1 cellular context compared by ENCODE assay signal in the genomic region with DNA sequence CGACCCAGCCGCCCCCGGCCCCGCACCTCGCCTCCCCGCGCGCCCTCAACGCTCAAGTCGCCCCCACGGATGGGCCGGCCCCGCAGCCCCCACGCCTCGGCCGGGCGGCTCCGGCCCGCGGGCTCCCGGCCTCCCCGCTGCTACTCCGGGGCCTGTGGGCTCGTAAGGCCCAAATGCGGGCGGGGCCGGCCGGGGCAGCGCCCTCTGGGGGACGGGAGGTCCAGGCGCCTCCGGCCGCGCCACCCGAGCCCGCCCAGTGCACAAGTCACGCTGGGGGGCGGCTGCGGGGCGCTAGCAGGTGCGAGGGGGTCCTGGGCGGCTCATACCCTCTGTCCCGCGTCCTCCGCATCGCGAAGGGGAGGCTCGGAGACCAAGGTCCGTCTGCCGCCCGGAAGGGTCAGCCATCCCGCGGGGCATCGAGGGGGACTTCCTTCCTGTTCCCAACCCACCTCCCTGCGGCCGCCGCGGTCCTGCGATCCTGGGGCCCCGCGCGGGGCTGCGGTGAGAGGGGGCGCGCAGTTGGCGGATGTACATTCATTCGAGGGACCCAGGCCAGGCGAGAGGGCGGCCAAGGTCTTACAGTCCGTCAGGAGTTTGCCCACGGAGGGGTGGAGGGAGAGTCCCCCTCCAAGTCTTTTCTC.
A peak's percentile ranks its signal among the peaks of the same experiment; 100 is the strongest.
TF ChIP-seq lines count a peak whose summit lies in the region.

A gene with protein sequence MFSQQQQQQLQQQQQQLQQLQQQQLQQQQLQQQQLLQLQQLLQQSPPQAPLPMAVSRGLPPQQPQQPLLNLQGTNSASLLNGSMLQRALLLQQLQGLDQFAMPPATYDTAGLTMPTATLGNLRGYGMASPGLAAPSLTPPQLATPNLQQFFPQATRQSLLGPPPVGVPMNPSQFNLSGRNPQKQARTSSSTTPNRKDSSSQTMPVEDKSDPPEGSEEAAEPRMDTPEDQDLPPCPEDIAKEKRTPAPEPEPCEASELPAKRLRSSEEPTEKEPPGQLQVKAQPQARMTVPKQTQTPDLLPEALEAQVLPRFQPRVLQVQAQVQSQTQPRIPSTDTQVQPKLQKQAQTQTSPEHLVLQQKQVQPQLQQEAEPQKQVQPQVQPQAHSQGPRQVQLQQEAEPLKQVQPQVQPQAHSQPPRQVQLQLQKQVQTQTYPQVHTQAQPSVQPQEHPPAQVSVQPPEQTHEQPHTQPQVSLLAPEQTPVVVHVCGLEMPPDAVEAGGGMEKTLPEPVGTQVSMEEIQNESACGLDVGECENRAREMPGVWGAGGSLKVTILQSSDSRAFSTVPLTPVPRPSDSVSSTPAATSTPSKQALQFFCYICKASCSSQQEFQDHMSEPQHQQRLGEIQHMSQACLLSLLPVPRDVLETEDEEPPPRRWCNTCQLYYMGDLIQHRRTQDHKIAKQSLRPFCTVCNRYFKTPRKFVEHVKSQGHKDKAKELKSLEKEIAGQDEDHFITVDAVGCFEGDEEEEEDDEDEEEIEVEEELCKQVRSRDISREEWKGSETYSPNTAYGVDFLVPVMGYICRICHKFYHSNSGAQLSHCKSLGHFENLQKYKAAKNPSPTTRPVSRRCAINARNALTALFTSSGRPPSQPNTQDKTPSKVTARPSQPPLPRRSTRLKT (minus strand): TSS at position 167 of the 641 bp plus-strand sequence. CDS start 715 bp downstream, outside the sequence.

TF ChIP-seq in H1, 55 proteins besides CTCF, POLR2A, EP300 and RAD21 (continued from another document):
- TF ChIP-seq RNF2 (IDR thresholded peaks at IDR 0.05; ENCODE audit: borderline replicate concordance, low read depth, low read length, missing control alignments, poor library complexity, severe bottlenecking) (no peak), SIRT6 (IDR thresholded peaks at IDR 0.05; ENCODE audit: low read length) (no peak), EGR1 (IDR thresholded peaks at IDR 0.05; ENCODE audit: borderline replicate concordance, low read depth, low read length) (peak; percentile 67; the same call in 1 of the 2 replicates), CBX5 (IDR thresholded peaks at IDR 0.05; ENCODE audit: low read depth, low read length) (no peak), KDM5A (IDR thresholded peaks at IDR 0.05; ENCODE audit: low read length) (no peak), SP2 (IDR thresholded peaks at IDR 0.05; ENCODE audit: low read length) (peak; percentile 46; the same call in 1 of the 2 replicates), RXRA (IDR thresholded peaks at IDR 0.05; ENCODE audit: insufficient read depth, low read depth, low read length) (no peak), ZNF274 (IDR thresholded peaks at IDR 0.05; ENCODE audit: borderline replicate concordance, extremely low read depth, low read length) (no peak), CHD1 (IDR thresholded peaks at IDR 0.05; ENCODE audit: low read depth, low read length) (no peak), NRF1 (IDR thresholded peaks at IDR 0.05; ENCODE audit: low read depth, low read length) (no peak), EZH2 (IDR thresholded peaks at IDR 0.05; ENCODE audit: low read depth, low read length, severe bottlenecking) (no peak), YY1 (IDR thresholded peaks at IDR 0.05; ENCODE audit: low read depth, low read length) (no peak), FOSL1 (IDR thresholded peaks at IDR 0.05; ENCODE audit: insufficient read depth, low read depth, low read length) (no peak), SIN3A (conservative IDR thresholded peaks at IDR 0.05 in 1 of 2, IDR thresholded peaks at IDR 0.05 in 1 of 2; ENCODE audit: low read depth in 1 of 2, low read length in 2 of 2) (peak in 1 of 2 experiments; percentile 56; a peak in 1 of 4 replicates), JUN (IDR thresholded peaks at IDR 0.05; ENCODE audit: low read depth, low read length) (no peak), BCL11A (IDR thresholded peaks at IDR 0.05; ENCODE audit: low read depth in 2 of 2, low read length in 2 of 2) (no peak), POLR2AphosphoS5 (IDR thresholded peaks at IDR 0.05; ENCODE audit: low read depth, low read length) (no peak), RBBP5 (IDR thresholded peaks at IDR 0.05; ENCODE audit: borderline replicate concordance, low read depth, low read length) (no peak), GTF2F1 (IDR thresholded peaks at IDR 0.05; ENCODE audit: borderline replicate concordance, low read depth, low read length) (no peak), TAF1 (IDR thresholded peaks at IDR 0.05; ENCODE audit: low read depth, low read length) (peak; percentile 42; the same call in 1 of the 2 replicates), CHD2 (IDR thresholded peaks at IDR 0.05; ENCODE audit: low read length) (no peak), TCF12 (IDR thresholded peaks at IDR 0.05; ENCODE audit: low read depth, low read length) (no peak), CREB1 (IDR thresholded peaks at IDR 0.05) (no peak), HDAC6 (IDR thresholded peaks at IDR 0.05; ENCODE audit: low read depth, low read length) (no peak), SIX5 (IDR thresholded peaks at IDR 0.05; ENCODE audit: low read depth, low read length) (no peak), BACH1 (IDR thresholded peaks at IDR 0.05; ENCODE audit: low read length) (peak; percentile 39; the same call in 1 of the 2 replicates), SUZ12 (IDR thresholded peaks at IDR 0.05; ENCODE audit: low read length) (no peak), GABPA (IDR thresholded peaks at IDR 0.05; ENCODE audit: borderline replicate concordance, insufficient read depth, low read length) (no peak), PHF8 (conservative IDR thresholded peaks at IDR 0.05; ENCODE audit: low read depth, low read length) (peak; percentile 73), TBP (IDR thresholded peaks at IDR 0.05; ENCODE audit: low read depth, low read length) (peak; percentile 40; the same call in 1 of the 2 replicates), CBX8 (IDR thresholded peaks at IDR 0.05; ENCODE audit: borderline replicate concordance, low read depth, low read length) (no peak), JUND (IDR thresholded peaks at IDR 0.05; ENCODE audit: low read length) (no peak), ASH2L (IDR thresholded peaks at IDR 0.05; ENCODE audit: low read length) (peak; percentile 37), KDM4A (IDR thresholded peaks at IDR 0.05; ENCODE audit: low read depth, low read length, severe bottlenecking) (peak; percentile 84), KDM1A (IDR thresholded peaks at IDR 0.05; ENCODE audit: borderline replicate concordance, low read length) (no peak), SP4 (IDR thresholded peaks at IDR 0.05; ENCODE audit: low read length) (no peak)
- TF ChIP-seq, protein P1, sequence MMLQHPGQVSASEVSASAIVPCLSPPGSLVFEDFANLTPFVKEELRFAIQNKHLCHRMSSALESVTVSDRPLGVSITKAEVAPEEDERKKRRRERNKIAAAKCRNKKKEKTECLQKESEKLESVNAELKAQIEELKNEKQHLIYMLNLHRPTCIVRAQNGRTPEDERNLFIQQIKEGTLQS (IDR thresholded peaks at IDR 0.05; ENCODE audit: insufficient read depth, low read depth, low read length) = no peak
- TF ChIP-seq, protein P2, sequence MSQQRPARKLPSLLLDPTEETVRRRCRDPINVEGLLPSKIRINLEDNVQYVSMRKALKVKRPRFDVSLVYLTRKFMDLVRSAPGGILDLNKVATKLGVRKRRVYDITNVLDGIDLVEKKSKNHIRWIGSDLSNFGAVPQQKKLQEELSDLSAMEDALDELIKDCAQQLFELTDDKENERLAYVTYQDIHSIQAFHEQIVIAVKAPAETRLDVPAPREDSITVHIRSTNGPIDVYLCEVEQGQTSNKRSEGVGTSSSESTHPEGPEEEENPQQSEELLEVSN (IDR thresholded peaks at IDR 0.05) = no peak
- TF ChIP-seq, protein P3, sequence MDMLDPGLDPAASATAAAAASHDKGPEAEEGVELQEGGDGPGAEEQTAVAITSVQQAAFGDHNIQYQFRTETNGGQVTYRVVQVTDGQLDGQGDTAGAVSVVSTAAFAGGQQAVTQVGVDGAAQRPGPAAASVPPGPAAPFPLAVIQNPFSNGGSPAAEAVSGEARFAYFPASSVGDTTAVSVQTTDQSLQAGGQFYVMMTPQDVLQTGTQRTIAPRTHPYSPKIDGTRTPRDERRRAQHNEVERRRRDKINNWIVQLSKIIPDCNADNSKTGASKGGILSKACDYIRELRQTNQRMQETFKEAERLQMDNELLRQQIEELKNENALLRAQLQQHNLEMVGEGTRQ (IDR thresholded peaks at IDR 0.05; ENCODE audit: low read length) = no peak
- TF ChIP-seq, protein P4, sequence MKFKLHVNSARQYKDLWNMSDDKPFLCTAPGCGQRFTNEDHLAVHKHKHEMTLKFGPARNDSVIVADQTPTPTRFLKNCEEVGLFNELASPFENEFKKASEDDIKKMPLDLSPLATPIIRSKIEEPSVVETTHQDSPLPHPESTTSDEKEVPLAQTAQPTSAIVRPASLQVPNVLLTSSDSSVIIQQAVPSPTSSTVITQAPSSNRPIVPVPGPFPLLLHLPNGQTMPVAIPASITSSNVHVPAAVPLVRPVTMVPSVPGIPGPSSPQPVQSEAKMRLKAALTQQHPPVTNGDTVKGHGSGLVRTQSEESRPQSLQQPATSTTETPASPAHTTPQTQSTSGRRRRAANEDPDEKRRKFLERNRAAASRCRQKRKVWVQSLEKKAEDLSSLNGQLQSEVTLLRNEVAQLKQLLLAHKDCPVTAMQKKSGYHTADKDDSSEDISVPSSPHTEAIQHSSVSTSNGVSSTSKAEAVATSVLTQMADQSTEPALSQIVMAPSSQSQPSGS (IDR thresholded peaks at IDR 0.05; ENCODE audit: low read length) = no peak
- TF ChIP-seq, protein P5, sequence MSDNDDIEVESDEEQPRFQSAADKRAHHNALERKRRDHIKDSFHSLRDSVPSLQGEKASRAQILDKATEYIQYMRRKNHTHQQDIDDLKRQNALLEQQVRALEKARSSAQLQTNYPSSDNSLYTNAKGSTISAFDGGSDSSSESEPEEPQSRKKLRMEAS (IDR thresholded peaks at IDR 0.05) = 0 out of 2 replicates have a peak, but pooled peaks have one; percentile 12
- TF ChIP-seq, protein P6, sequence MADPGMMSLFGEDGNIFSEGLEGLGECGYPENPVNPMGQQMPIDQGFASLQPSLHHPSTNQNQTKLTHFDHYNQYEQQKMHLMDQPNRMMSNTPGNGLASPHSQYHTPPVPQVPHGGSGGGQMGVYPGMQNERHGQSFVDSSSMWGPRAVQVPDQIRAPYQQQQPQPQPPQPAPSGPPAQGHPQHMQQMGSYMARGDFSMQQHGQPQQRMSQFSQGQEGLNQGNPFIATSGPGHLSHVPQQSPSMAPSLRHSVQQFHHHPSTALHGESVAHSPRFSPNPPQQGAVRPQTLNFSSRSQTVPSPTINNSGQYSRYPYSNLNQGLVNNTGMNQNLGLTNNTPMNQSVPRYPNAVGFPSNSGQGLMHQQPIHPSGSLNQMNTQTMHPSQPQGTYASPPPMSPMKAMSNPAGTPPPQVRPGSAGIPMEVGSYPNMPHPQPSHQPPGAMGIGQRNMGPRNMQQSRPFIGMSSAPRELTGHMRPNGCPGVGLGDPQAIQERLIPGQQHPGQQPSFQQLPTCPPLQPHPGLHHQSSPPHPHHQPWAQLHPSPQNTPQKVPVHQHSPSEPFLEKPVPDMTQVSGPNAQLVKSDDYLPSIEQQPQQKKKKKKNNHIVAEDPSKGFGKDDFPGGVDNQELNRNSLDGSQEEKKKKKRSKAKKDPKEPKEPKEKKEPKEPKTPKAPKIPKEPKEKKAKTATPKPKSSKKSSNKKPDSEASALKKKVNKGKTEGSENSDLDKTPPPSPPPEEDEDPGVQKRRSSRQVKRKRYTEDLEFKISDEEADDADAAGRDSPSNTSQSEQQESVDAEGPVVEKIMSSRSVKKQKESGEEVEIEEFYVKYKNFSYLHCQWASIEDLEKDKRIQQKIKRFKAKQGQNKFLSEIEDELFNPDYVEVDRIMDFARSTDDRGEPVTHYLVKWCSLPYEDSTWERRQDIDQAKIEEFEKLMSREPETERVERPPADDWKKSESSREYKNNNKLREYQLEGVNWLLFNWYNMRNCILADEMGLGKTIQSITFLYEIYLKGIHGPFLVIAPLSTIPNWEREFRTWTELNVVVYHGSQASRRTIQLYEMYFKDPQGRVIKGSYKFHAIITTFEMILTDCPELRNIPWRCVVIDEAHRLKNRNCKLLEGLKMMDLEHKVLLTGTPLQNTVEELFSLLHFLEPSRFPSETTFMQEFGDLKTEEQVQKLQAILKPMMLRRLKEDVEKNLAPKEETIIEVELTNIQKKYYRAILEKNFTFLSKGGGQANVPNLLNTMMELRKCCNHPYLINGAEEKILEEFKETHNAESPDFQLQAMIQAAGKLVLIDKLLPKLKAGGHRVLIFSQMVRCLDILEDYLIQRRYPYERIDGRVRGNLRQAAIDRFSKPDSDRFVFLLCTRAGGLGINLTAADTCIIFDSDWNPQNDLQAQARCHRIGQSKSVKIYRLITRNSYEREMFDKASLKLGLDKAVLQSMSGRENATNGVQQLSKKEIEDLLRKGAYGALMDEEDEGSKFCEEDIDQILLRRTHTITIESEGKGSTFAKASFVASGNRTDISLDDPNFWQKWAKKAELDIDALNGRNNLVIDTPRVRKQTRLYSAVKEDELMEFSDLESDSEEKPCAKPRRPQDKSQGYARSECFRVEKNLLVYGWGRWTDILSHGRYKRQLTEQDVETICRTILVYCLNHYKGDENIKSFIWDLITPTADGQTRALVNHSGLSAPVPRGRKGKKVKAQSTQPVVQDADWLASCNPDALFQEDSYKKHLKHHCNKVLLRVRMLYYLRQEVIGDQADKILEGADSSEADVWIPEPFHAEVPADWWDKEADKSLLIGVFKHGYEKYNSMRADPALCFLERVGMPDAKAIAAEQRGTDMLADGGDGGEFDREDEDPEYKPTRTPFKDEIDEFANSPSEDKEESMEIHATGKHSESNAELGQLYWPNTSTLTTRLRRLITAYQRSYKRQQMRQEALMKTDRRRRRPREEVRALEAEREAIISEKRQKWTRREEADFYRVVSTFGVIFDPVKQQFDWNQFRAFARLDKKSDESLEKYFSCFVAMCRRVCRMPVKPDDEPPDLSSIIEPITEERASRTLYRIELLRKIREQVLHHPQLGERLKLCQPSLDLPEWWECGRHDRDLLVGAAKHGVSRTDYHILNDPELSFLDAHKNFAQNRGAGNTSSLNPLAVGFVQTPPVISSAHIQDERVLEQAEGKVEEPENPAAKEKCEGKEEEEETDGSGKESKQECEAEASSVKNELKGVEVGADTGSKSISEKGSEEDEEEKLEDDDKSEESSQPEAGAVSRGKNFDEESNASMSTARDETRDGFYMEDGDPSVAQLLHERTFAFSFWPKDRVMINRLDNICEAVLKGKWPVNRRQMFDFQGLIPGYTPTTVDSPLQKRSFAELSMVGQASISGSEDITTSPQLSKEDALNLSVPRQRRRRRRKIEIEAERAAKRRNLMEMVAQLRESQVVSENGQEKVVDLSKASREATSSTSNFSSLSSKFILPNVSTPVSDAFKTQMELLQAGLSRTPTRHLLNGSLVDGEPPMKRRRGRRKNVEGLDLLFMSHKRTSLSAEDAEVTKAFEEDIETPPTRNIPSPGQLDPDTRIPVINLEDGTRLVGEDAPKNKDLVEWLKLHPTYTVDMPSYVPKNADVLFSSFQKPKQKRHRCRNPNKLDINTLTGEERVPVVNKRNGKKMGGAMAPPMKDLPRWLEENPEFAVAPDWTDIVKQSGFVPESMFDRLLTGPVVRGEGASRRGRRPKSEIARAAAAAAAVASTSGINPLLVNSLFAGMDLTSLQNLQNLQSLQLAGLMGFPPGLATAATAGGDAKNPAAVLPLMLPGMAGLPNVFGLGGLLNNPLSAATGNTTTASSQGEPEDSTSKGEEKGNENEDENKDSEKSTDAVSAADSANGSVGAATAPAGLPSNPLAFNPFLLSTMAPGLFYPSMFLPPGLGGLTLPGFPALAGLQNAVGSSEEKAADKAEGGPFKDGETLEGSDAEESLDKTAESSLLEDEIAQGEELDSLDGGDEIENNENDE (IDR thresholded peaks at IDR 0.05; ENCODE audit: insufficient replicate concordance, low read length) = no peak
